In the genomic region with DNA sequence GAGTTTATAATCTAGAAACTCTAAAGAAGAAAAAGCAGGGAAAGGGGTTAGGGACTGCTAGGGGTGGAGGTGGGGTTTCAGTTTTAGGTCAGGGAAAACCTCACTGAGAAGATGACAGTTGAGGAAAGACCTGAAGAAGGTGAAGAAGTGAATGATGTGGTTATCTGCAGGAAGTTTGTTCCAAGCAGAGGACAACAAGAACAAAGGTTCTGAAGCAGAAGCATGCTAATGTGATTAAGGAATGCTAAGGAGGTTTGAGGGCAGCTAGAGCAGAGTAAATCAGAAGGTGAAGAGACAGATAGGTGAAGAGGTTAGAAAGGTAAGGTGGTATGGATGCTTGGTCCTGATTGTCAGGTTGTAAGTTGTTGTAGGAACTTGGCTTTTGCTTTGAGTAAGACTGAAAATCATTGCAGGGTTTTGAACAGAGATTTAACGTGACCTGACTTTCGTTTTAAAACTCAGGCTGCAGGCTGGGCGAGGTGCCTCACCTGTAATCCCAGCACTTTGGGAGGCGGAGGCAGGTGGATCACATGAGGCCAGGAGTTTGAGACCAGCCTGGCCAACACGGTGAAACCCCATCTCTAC, we compare ENCODE assay signal across 10 cellular contexts.
A peak's percentile ranks its signal among the peaks of the same experiment; 100 is the strongest.
DNase-seq lines count a peak whose midpoint lies in the region; ATAC-seq and TF ChIP-seq lines count a peak whose summit lies in the region.
"Had no signal": no experiment of that assay in that cellular context is flagged by ENCODE, and none has a peak within 500 bp of the region (broad histone marks: within the 10 kb centered on the region; RNA-seq: fewer than 3 reads in every experiment).

No MANE protein-coding gene starts in this region.

- peak; percentile 38 for DNase-seq in GM20000 (ENCODE audit: low spot score)
- no peak for DNase-seq in epithelial cell of prostate (ENCODE audit: low read depth, low spot score)
- DNase-seq in stimulated activated CD4-positive, alpha-beta T cell treated with anti-CD3 and anti-CD28 coated beads, Interleukin-2, amount 100 ng/mL, for 24 hours = no peak
- DNase-seq: stimulated activated CD4-positive, alpha-beta T cell treated with anti-CD3 and anti-CD28 coated beads, Interleukin-15, amount 100 ng/mL, for 24 hours; substantia nigra had no signal

- H3K27ac ChIP-seq in epithelial cell of prostate = peak overlapping the region; percentile 32

- peak overlapping the region; percentile 2 for H3K4me3 ChIP-seq in GM12875 (ENCODE audit: low read depth, low read length)

- peak; percentile 51 for ATAC-seq in HG03565 (IDR thresholded peaks at IDR 0.05; ENCODE audit: unreplicated experiment)
- no peak for ATAC-seq in HG03175 (IDR thresholded peaks at IDR 0.05; ENCODE audit: unreplicated experiment)
- ATAC-seq in HG03571 (IDR thresholded peaks at IDR 0.05; ENCODE audit: unreplicated experiment) = no peak
- ATAC-seq: HepG2 had no signal

- TF ChIP-seq CTCF in GM12875 (IDR thresholded peaks at IDR 0.05; ENCODE audit: borderline replicate concordance, insufficient read depth, low read depth, low read length) (no peak), GM20000 (IDR thresholded peaks at IDR 0.05; ENCODE audit: extremely low read depth, missing control alignments) (no peak)
